8 cellular contexts compared by ENCODE assay signal in genomic region chr17:30831257-30831656, GRCh38. TPM values are rescaled to one million over a fixed set of nuclear protein-coding genes. Genes with fewer than 3 reads are reported as not detected.
DNase-seq lines count a peak whose midpoint lies in the region; ATAC-seq and TF ChIP-seq lines count a peak whose summit lies in the region.

No MANE protein-coding gene starts in this region.

- 20 to 26% (median 21%) methylated on average over 13 of the region's 13 CpGs for WGBS in psoas muscle, 3 donors

- intact Hi-C loops in psoas muscle (cut with DNase I), result no loop called here

- no peaks in the 10 kb centered on the region for H3K9me3 ChIP-seq in psoas muscle

- DNase-seq in AG10803 (ENCODE audit: low read depth) (peak; percentile 8), H7 (peak; percentile 59), germinal center (ENCODE audit: low spot score) (peak; percentile 38), psoas muscle (no peak), EL (no peak)

- H3K27ac ChIP-seq in psoas muscle, result peak overlapping the region; percentile 2

- H3K4me1 ChIP-seq in psoas muscle, result peaks cover 13% of the 10 kb centered on the region

- H3K4me3 ChIP-seq in AG10803 (ENCODE audit: low read length), result peak overlapping the region; percentile 90
- peak overlapping the region; percentile 84 for H3K4me3 ChIP-seq in H7 (ENCODE audit: insufficient read depth, low read depth, low read length)
- H3K4me3 ChIP-seq in WI38 (ENCODE audit: low read depth, low read length), result peak overlapping the region; percentile 71
- peak overlapping the region; percentile 95 for H3K4me3 ChIP-seq in psoas muscle

- TF ChIP-seq CTCF in AG10803 (conservative IDR thresholded peaks at IDR 0.05; ENCODE audit: low read length), result no peak
- TF ChIP-seq CTCF in WI38 (IDR thresholded peaks at IDR 0.05; ENCODE audit: low read depth, low read length), result no peak
- TF ChIP-seq CTCF in psoas muscle (IDR thresholded peaks at IDR 0.05), result no peak

- H3K27me3 ChIP-seq in H7 (ENCODE audit: control insufficient read depth, insufficient read depth, low read length) (no peaks in the 10 kb centered on the region), psoas muscle (ENCODE audit: insufficient read depth in 3 of 3, low read length in 2 of 3) (no peaks in the 10 kb centered on the region)

- ATAC-seq in psoas muscle (peak in 3 of 4 donors; percentile 31 to 58 (median 37)), GM19328 (IDR thresholded peaks at IDR 0.05; ENCODE audit: unreplicated experiment) (no peak), HG03469 (IDR thresholded peaks at IDR 0.05; ENCODE audit: unreplicated experiment) (no peak)

- no peaks in the 10 kb centered on the region for H3K36me3 ChIP-seq in H7 (replicated peaks; ENCODE audit: control insufficient read depth, insufficient read depth, low read length)
- H3K36me3 ChIP-seq in psoas muscle (ENCODE audit: insufficient read depth in 1 of 2, low read depth in 1 of 2), result no peaks in the 10 kb centered on the region

RNA-seq across cellular contexts. Expression of gene ATAD5, which starts 0.5 kb away (rescaled TPM):
- 7.7 and 14.3 TPM in 2 replicates for total RNA-seq in H7 (2014; rRNA removed; shearing (Covaris generic))
- under 1 TPM; 0.15 to 0.44 (median 0.24) TPM for total RNA-seq in psoas muscle
- under 1 TPM; 0.11 to 0.25 (median 0.14) TPM for polyA plus RNA-seq in psoas muscle

RNA-seq across cellular contexts. Expression of gene CRLF3, which starts 6.8 kb away (rescaled TPM):
- total RNA-seq in H7 (2014; rRNA removed; shearing (Covaris generic)), result 18.4 and 22.5 TPM in 2 replicates
- total RNA-seq in psoas muscle, result 1 to 10 TPM; 3.9 to 5.0 (median 4.2) TPM
- polyA plus RNA-seq in psoas muscle, result 1 to 10 TPM; 3.2 to 6.4 (median 5.5) TPM

Comparison
In these comparisons a context has a peak if more than half of its experiments do, and no peak if none do; other contexts are left out.
1. DNase-seq: peak in AG10803 (single experiment), H7 (single experiment) and germinal center (single experiment); none in psoas muscle (0 of 2) and EL (single experiment).
2. ATAC-seq: peak in psoas muscle (3 of 4); none in GM19328 (single experiment) and HG03469 (single experiment).
3. Peak in every context shown above with its lines, with median percentiles within 50 percentile points of each other: H3K4me3 ChIP-seq.